10 cellular contexts compared by ENCODE assay signal in genomic region chr12:50537538-50537919, GRCh38. TPM values are rescaled to one million over a fixed set of nuclear protein-coding genes. Genes with fewer than 3 reads are reported as not detected.
DNase-seq lines count a peak whose midpoint lies in the region; ATAC-seq, FAIRE-seq and TF ChIP-seq lines count a peak whose summit lies in the region.
"Had no signal": no experiment of that assay in that cellular context is flagged by ENCODE, and none has a peak within 500 bp of the region (broad histone marks: within the 10 kb centered on the region; RNA-seq: fewer than 3 reads in every experiment).

No MANE protein-coding gene starts in this region.

- H3K27ac Mint-ChIP-seq in WTC11 = peak overlapping the region; percentile 95

- TF ChIP-seq CTCF in A549 (IDR thresholded peaks at IDR 0.05) = no peak
- TF ChIP-seq CTCF in WTC11 (IDR thresholded peaks at IDR 0.05) = no peak

- peak; percentile 33 to 44; a peak in 3 of 6 replicates for ATAC-seq in A549
- no peak for ATAC-seq in WTC11
- no peak for ATAC-seq in HG03439 (IDR thresholded peaks at IDR 0.05; ENCODE audit: unreplicated experiment)

- peaks cover 67% of the 10 kb centered on the region for H3K4me1 ChIP-seq in A549

- CTCF ChIA-PET in A549 (lab: Yijun Ruan, JAX) = interaction anchor here (0.9 to 2.4 kb wide), 6 partner anchors 11 to 273 kb away, joined by 3 to 19 read pairs (median 3); partner anchors contain the start of gene DIP2B
- CTCF ChIA-PET in WTC11 (lab: Charles Lee) = interaction anchor here (0.7 to 4.7 kb wide), 7 partner anchors 10 to 106 kb away, joined by 3 to 20 read pairs (median 3); partner anchors contain the start of gene DIP2B

- H3K4me3 Mint-ChIP-seq in WTC11 = no peak overlapping the region

- no peak for TF ChIP-seq POLR2A in A549 (IDR thresholded peaks at IDR 0.05; ENCODE audit: low read length)

- no peak for FAIRE-seq in A549 (lab: Jason Lieb, UNC)
- FAIRE-seq: islet of Langerhans had no signal

- no peak overlapping the region for H3K4me3 ChIP-seq in A549

- peaks cover 30% of the 10 kb centered on the region for H3K4me1 Mint-ChIP-seq in WTC11

- WGBS in A549 (ENCODE audit: missing lambda C conversion rate) = 22% methylated on average over 1 of the region's 1 CpG

- no peaks in the 10 kb centered on the region for H3K9me3 Mint-ChIP-seq in WTC11

- TF ChIP-seq EP300 in A549 (IDR thresholded peaks at IDR 0.05) = no peak

- H3K4me2 ChIP-seq in A549 = peak overlapping the region; percentile 56
- H3K4me2 ChIP-seq: KMS-11 had no signal

- no peak for TF ChIP-seq RAD21 in A549 (conservative IDR thresholded peaks at IDR 0.05 in 1 of 2, IDR thresholded peaks at IDR 0.05 in 1 of 2)

- H3K27me3 Mint-ChIP-seq in WTC11 (ENCODE audit: low read depth) = no peaks in the 10 kb centered on the region

- H3K36me3 Mint-ChIP-seq in WTC11 = no peaks in the 10 kb centered on the region

- peak; percentile 30 to 40 for DNase-seq in A549 (ENCODE audit: low read depth in 1 of 2, low spot score in 1 of 2)
- peak; percentile 56 for DNase-seq in GM03348 (ENCODE audit: low spot score)
- no peak for DNase-seq in WTC11 (ENCODE audit: low spot score)
- peak; percentile 54 for DNase-seq in hepatic stellate cell (ENCODE audit: low spot score)
- DNase-seq in NCI-H345 treated with DMSO at 0.1 percent for 48 hours (lab: John Stamatoyannopoulos, UW; ENCODE audit: unreplicated experiment) = no peak
- no peak for DNase-seq in LoVo (ENCODE audit: low spot score)
- no peak for DNase-seq in NCI-H187 (lab: John Stamatoyannopoulos, UW)

- H3K9me3 ChIP-seq in A549 = no peaks in the 10 kb centered on the region

- peak overlapping the region; percentile 1 to 71; a peak in 4 of 6 replicates for H3K27ac ChIP-seq in A549
- H3K27ac ChIP-seq: KMS-11 had no signal

- POLR2A ChIA-PET in A549 (lab: Yijun Ruan, JAX) = interaction anchor here (0.6 to 0.8 kb wide), 2 partner anchors 8 to 32 kb away, joined by 3 to 4 read pairs; partner anchors contain the start of gene DIP2B
- POLR2A ChIA-PET in WTC11 (lab: Charles Lee) = no interaction called here

TF ChIP-seq in A549, 52 proteins besides CTCF, POLR2A, EP300 and RAD21:
- TF ChIP-seq NPAS2 (CRISPR knock-in tag; IDR thresholded peaks at IDR 0.05; ENCODE audit: borderline replicate concordance) = no peak
- peak; percentile 50; the same call in 1 of the 2 replicates for TF ChIP-seq FOSL2 (IDR thresholded peaks at IDR 0.05)
- peak; percentile 64 for TF ChIP-seq FOSL2 (CRISPR knock-in tag; IDR thresholded peaks at IDR 0.05)
- no peak for TF ChIP-seq MYC (IDR thresholded peaks at IDR 0.05; ENCODE audit: borderline replicate concordance, low read length)
- TF ChIP-seq KDM1A (IDR thresholded peaks at IDR 0.05; ENCODE audit: low read depth) = no peak
- TF ChIP-seq ZSCAN20 (CRISPR knock-in tag; IDR thresholded peaks at IDR 0.05) = no peak
- no peak for TF ChIP-seq EHF (CRISPR knock-in tag; IDR thresholded peaks at IDR 0.05)
- TF ChIP-seq HOXA7 (CRISPR knock-in tag; IDR thresholded peaks at IDR 0.05) = no peak
- TF ChIP-seq HDAC2 (IDR thresholded peaks at IDR 0.05) = no peak

TF ChIP-seq in WTC11, 78 proteins besides CTCF, POLR2A, EP300 and RAD21:
- TF ChIP-seq HMGXB4 (CRISPR knock-in tag; IDR thresholded peaks at IDR 0.05) (no peak), SOX15 (CRISPR knock-in tag; IDR thresholded peaks at IDR 0.05) (no peak), ZNF121 (CRISPR knock-in tag; IDR thresholded peaks at IDR 0.05) (no peak), NFYB (CRISPR knock-in tag; conservative IDR thresholded peaks at IDR 0.05; ENCODE audit: low read depth) (no peak), CDX4 (CRISPR knock-in tag; IDR thresholded peaks at IDR 0.05; ENCODE audit: borderline replicate concordance) (no peak), FOXK1 (CRISPR knock-in tag; IDR thresholded peaks at IDR 0.05) (no peak), USF2 (CRISPR knock-in tag; IDR thresholded peaks at IDR 0.05) (no peak), HMGA2 (CRISPR knock-in tag; IDR thresholded peaks at IDR 0.05) (no peak), CBFB (CRISPR knock-in tag; IDR thresholded peaks at IDR 0.05; ENCODE audit: low read depth) (no peak), TP53 (CRISPR knock-in tag; IDR thresholded peaks at IDR 0.05) (no peak), JUN (CRISPR knock-in tag; IDR thresholded peaks at IDR 0.05) (no peak), ZNF512 (CRISPR knock-in tag; IDR thresholded peaks at IDR 0.05; ENCODE audit: borderline replicate concordance) (no peak), IRF2 (CRISPR knock-in tag; IDR thresholded peaks at IDR 0.05; ENCODE audit: borderline replicate concordance, low read depth) (no peak), MXD4 (CRISPR knock-in tag; IDR thresholded peaks at IDR 0.05; ENCODE audit: borderline replicate concordance) (no peak), ZSCAN18 (CRISPR knock-in tag; IDR thresholded peaks at IDR 0.05) (no peak)

RNA-seq across cellular contexts. Expression of gene DIP2B, which starts 32.7 kb away (rescaled TPM):
- 29.3 and 32.8 TPM in 2 replicates for polyA plus RNA-seq in A549 (2011; rRNA removed)
- 10.6 and 13.3 TPM in 2 replicates for polyA plus RNA-seq in A549 (2012; cell fraction: cytosol; rRNA removed)
- 13.1 and 18.6 TPM in 2 replicates for polyA plus RNA-seq in A549 (2012; cell fraction: nucleus; rRNA removed)
- polyA plus RNA-seq in A549 (2017; fragmentation: RNase III; extraction: RNeasy Plus Mini Kit Qiagen cat#74134 plus additional on column Dnase treatment) = 16.2 to 16.9 TPM (median 16.4 TPM) in 3 replicates
- 71.4 and 73.4 TPM in 2 replicates for polyA minus RNA-seq in A549 (2011; rRNA and poly(A)+ RNA removed)
- total RNA-seq in WTC11 (2021) = 20.6 to 26.1 TPM (median 22.0 TPM) in 3 replicates

Comparison
In these comparisons a context has a peak if more than half of its experiments do, and no peak if none do; other contexts are left out.
1. ATAC-seq: peak in A549 (2 of 2); none in WTC11 (single experiment) and HG03439 (single experiment).
2. DNase-seq: peak in A549 (2 of 2), GM03348 (single experiment) and hepatic stellate cell (single experiment); none in WTC11 (single experiment), NCI-H345 treated with DMSO at 0.1 percent for 48 hours (single experiment), LoVo (single experiment) and NCI-H187 (0 of 2).